Comparison of ENCODE assay signal across 3 cellular contexts in genomic region chr4:189983916-189984526, GRCh38. TPM values are rescaled to one million over a fixed set of nuclear protein-coding genes. Genes with fewer than 3 reads are reported as not detected.
"Had no signal": no experiment of that assay in that cellular context is flagged by ENCODE, and none has a peak within 500 bp of the region (broad histone marks: within the 10 kb centered on the region; RNA-seq: fewer than 3 reads in every experiment).

No MANE protein-coding gene starts in this region.

RNA-seq across cellular contexts. Expression of gene FRG2, which starts 43.0 kb away (rescaled TPM):
- total RNA-seq: LHCN-M2, MCF 10A, NCI-H460 had no signal
